In the genomic region with DNA sequence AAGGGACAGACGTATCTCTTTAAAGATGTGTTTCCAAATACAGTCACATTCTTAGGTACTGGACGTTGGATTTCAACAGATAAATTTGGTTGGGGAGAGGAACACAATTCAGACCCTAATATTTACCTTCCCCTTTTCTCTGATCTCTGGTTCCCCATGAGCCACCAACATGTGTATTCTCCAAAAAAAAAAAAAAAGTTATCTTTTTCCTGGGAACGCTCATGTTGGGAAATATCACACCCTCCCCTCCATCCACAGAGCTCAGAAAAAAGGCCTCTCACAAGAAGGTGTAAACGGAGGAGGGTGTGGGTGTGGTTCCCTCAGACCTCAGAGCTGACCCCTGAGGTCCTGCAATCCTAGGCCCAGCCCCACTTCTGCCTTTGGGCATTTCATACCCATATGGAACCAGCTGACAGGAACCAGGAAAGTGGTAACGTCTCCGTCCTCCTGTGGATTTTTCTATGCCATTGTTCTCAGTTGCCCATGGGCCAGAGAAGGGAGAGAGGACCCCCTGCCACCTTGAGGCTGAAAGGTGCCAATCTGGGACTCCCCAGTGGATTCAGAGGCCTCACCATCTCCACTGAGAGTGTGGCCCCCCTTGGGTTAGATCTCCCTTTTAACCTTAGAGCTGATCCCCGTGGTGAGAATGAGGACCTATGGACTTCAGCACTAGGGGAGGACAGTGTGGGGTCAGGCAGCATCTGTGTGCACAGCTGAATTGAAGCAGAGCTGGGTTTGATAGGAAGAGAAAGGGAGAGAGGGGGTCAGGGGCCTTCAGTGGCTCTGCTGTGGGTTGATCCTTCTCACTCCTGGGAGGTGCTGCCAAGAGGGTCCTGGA, we compare ENCODE assay signal across 1 cellular context.
TF ChIP-seq lines count a peak whose summit lies in the region.

No MANE protein-coding gene starts in this region.

TF ChIP-seq in K562, 482 proteins besides CTCF, POLR2A, EP300 and RAD21 (continues in another document):
- no peak for TF ChIP-seq KAT2B (IDR thresholded peaks at IDR 0.05; ENCODE audit: low read depth, low read length)
- TF ChIP-seq CEBPG (CRISPR knock-in tag; IDR thresholded peaks at IDR 0.05), result no peak
- TF ChIP-seq CEBPG (tag; conservative IDR thresholded peaks at IDR 0.05 in 1 of 2, IDR thresholded peaks at IDR 0.05 in 1 of 2), result 0 out of 4 replicates have a peak, but pooled peaks of 1 of the 2 experiments have one; percentile 27
- TF ChIP-seq, protein P1, sequence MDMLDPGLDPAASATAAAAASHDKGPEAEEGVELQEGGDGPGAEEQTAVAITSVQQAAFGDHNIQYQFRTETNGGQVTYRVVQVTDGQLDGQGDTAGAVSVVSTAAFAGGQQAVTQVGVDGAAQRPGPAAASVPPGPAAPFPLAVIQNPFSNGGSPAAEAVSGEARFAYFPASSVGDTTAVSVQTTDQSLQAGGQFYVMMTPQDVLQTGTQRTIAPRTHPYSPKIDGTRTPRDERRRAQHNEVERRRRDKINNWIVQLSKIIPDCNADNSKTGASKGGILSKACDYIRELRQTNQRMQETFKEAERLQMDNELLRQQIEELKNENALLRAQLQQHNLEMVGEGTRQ (CRISPR knock-in tag; IDR thresholded peaks at IDR 0.05), result no peak
- TF ChIP-seq, protein P2, sequence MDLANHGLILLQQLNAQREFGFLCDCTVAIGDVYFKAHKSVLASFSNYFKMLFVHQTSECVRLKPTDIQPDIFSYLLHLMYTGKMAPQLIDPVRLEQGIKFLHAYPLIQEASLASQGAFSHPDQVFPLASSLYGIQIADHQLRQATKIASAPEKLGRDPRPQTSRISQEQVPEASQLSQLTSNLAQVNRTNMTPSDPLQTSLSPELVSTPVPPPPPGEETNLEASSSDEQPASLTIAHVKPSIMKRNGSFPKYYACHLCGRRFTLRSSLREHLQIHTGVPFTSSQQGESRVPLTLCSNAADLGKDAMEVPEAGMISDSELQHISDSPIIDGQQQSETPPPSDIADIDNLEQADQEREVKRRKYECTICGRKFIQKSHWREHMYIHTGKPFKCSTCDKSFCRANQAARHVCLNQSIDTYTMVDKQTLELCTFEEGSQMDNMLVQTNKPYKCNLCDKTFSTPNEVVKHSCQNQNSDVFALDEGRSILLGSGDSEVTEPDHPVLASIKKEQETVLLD (IDR thresholded peaks at IDR 0.05), result no peak
- 0 out of 2 replicates have a peak, but pooled peaks have one; percentile 15 for TF ChIP-seq EGR1 (conservative IDR thresholded peaks at IDR 0.05)
- no peak for TF ChIP-seq CCAR2 (IDR thresholded peaks at IDR 0.05; ENCODE audit: low read depth, low read length)
- TF ChIP-seq CTBP1 (IDR thresholded peaks at IDR 0.05; ENCODE audit: borderline replicate concordance), result peak; percentile 26; the same call in 1 of the 2 replicates
- TF ChIP-seq ZBED1 (IDR thresholded peaks at IDR 0.05), result no peak
- TF ChIP-seq, protein P3, sequence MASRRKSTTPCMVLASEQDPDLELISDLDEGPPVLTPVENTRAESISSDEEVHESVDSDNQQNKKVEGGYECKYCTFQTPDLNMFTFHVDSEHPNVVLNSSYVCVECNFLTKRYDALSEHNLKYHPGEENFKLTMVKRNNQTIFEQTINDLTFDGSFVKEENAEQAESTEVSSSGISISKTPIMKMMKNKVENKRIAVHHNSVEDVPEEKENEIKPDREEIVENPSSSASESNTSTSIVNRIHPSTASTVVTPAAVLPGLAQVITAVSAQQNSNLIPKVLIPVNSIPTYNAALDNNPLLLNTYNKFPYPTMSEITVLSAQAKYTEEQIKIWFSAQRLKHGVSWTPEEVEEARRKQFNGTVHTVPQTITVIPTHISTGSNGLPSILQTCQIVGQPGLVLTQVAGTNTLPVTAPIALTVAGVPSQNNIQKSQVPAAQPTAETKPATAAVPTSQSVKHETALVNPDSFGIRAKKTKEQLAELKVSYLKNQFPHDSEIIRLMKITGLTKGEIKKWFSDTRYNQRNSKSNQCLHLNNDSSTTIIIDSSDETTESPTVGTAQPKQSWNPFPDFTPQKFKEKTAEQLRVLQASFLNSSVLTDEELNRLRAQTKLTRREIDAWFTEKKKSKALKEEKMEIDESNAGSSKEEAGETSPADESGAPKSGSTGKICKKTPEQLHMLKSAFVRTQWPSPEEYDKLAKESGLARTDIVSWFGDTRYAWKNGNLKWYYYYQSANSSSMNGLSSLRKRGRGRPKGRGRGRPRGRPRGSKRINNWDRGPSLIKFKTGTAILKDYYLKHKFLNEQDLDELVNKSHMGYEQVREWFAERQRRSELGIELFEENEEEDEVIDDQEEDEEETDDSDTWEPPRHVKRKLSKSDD (conservative IDR thresholded peaks at IDR 0.05; ENCODE audit: low read length), result no peak
- TF ChIP-seq HDAC2 (IDR thresholded peaks at IDR 0.05), result no peak
- no peak; the same call in 1 of the 2 replicates for TF ChIP-seq NFRKB (IDR thresholded peaks at IDR 0.05; ENCODE audit: low read depth)
- TF ChIP-seq, protein P4, sequence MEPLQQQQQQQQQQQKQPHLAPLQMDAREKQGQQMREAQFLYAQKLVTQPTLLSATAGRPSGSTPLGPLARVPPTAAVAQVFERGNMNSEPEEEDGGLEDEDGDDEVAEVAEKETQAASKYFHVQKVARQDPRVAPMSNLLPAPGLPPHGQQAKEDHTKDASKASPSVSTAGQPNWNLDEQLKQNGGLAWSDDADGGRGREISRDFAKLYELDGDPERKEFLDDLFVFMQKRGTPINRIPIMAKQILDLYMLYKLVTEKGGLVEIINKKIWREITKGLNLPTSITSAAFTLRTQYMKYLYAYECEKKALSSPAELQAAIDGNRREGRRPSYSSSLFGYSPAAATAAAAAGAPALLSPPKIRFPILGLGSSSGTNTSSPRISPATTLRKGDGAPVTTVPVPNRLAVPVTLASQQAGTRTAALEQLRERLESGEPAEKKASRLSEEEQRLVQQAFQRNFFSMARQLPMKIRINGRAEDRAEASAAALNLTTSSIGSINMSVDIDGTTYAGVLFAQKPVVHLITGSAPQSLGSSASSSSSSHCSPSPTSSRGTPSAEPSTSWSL (CRISPR knock-in tag; IDR thresholded peaks at IDR 0.05; ENCODE audit: borderline replicate concordance), result no peak
- TF ChIP-seq NFATC3 (IDR thresholded peaks at IDR 0.05), result no peak
- 0 out of 2 replicates have a peak, but pooled peaks have one; percentile 21 for TF ChIP-seq ETV5 (CRISPR knock-in tag; IDR thresholded peaks at IDR 0.05; ENCODE audit: low read depth)
- no peak for TF ChIP-seq HCFC1 (IDR thresholded peaks at IDR 0.05; ENCODE audit: low read depth, low read length)
- 0 out of 2 replicates have a peak, but pooled peaks have one; percentile 13 for TF ChIP-seq ZFX (CRISPR knock-in tag; IDR thresholded peaks at IDR 0.05)
- TF ChIP-seq FOXA3 (CRISPR knock-in tag; conservative IDR thresholded peaks at IDR 0.05 in 1 of 2, IDR thresholded peaks at IDR 0.05 in 1 of 2), result 0 out of 4 replicates have a peak, but pooled peaks of 1 of the 2 experiments have one; percentile 23
- TF ChIP-seq, protein P5, sequence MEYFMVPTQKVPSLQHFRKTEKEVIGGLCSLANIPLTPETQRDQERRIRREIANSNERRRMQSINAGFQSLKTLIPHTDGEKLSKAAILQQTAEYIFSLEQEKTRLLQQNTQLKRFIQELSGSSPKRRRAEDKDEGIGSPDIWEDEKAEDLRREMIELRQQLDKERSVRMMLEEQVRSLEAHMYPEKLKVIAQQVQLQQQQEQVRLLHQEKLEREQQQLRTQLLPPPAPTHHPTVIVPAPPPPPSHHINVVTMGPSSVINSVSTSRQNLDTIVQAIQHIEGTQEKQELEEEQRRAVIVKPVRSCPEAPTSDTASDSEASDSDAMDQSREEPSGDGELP (CRISPR knock-in tag; IDR thresholded peaks at IDR 0.05; ENCODE audit: borderline replicate concordance), result peak; percentile 34; the same call in 1 of the 2 replicates
- no peak for TF ChIP-seq PHB2 (IDR thresholded peaks at IDR 0.05; ENCODE audit: low read depth)
- TF ChIP-seq RCOR1 (IDR thresholded peaks at IDR 0.05; ENCODE audit: borderline replicate concordance in 1 of 2, low read depth in 2 of 2, low read length in 2 of 2), result peak in 1 of 2 experiments; percentile 25; a peak in 1 of 4 replicates
- no peak for TF ChIP-seq ILF3 (IDR thresholded peaks at IDR 0.05; ENCODE audit: borderline replicate concordance)
- peak; percentile 40; the same call in 1 of the 2 replicates for TF ChIP-seq CXXC5 (CRISPR knock-in tag; IDR thresholded peaks at IDR 0.05)
- no peak for TF ChIP-seq ZNF785 (CRISPR knock-in tag; IDR thresholded peaks at IDR 0.05)
- no peak for TF ChIP-seq POLR2G (IDR thresholded peaks at IDR 0.05; ENCODE audit: low read depth, low read length)
- TF ChIP-seq TEAD4 (IDR thresholded peaks at IDR 0.05; ENCODE audit: low read length), result peak; percentile 18; the same call in 1 of the 2 replicates
- no peak for TF ChIP-seq TEAD4 (CRISPR knock-in tag; IDR thresholded peaks at IDR 0.05; ENCODE audit: borderline replicate concordance)
- TF ChIP-seq, protein P6, sequence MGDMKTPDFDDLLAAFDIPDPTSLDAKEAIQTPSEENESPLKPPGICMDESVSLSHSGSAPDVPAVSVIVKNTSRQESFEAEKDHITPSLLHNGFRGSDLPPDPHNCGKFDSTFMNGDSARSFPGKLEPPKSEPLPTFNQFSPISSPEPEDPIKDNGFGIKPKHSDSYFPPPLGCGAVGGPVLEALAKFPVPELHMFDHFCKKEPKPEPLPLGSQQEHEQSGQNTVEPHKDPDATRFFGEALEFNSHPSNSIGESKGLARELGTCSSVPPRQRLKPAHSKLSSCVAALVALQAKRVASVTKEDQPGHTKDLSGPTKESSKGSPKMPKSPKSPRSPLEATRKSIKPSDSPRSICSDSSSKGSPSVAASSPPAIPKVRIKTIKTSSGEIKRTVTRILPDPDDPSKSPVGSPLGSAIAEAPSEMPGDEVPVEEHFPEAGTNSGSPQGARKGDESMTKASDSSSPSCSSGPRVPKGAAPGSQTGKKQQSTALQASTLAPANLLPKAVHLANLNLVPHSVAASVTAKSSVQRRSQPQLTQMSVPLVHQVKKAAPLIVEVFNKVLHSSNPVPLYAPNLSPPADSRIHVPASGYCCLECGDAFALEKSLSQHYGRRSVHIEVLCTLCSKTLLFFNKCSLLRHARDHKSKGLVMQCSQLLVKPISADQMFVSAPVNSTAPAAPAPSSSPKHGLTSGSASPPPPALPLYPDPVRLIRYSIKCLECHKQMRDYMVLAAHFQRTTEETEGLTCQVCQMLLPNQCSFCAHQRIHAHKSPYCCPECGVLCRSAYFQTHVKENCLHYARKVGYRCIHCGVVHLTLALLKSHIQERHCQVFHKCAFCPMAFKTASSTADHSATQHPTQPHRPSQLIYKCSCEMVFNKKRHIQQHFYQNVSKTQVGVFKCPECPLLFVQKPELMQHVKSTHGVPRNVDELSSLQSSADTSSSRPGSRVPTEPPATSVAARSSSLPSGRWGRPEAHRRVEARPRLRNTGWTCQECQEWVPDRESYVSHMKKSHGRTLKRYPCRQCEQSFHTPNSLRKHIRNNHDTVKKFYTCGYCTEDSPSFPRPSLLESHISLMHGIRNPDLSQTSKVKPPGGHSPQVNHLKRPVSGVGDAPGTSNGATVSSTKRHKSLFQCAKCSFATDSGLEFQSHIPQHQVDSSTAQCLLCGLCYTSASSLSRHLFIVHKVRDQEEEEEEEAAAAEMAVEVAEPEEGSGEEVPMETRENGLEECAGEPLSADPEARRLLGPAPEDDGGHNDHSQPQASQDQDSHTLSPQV (IDR thresholded peaks at IDR 0.05), result peak; percentile 73
- peak; percentile 26; the same call in 1 of the 2 replicates for TF ChIP-seq ZBTB7A (IDR thresholded peaks at IDR 0.05; ENCODE audit: borderline replicate concordance, control insufficient read depth, low read depth, low read length)
- peak; percentile 73 for TF ChIP-seq CEBPB (tag; IDR thresholded peaks at IDR 0.05)
- peak; percentile 43; the same call in 1 of the 2 replicates for TF ChIP-seq SMAD4 (CRISPR knock-in tag; conservative IDR thresholded peaks at IDR 0.05)
- TF ChIP-seq, protein P7, sequence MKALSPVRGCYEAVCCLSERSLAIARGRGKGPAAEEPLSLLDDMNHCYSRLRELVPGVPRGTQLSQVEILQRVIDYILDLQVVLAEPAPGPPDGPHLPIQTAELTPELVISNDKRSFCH (CRISPR knock-in tag; IDR thresholded peaks at IDR 0.05), result no peak
- TF ChIP-seq, protein P7 (tag; IDR thresholded peaks at IDR 0.05), result 0 out of 2 replicates have a peak, but pooled peaks have one; percentile 18
- no peak for TF ChIP-seq PTBP1 (IDR thresholded peaks at IDR 0.05; ENCODE audit: low read depth, low read length)
- TF ChIP-seq, protein P8, sequence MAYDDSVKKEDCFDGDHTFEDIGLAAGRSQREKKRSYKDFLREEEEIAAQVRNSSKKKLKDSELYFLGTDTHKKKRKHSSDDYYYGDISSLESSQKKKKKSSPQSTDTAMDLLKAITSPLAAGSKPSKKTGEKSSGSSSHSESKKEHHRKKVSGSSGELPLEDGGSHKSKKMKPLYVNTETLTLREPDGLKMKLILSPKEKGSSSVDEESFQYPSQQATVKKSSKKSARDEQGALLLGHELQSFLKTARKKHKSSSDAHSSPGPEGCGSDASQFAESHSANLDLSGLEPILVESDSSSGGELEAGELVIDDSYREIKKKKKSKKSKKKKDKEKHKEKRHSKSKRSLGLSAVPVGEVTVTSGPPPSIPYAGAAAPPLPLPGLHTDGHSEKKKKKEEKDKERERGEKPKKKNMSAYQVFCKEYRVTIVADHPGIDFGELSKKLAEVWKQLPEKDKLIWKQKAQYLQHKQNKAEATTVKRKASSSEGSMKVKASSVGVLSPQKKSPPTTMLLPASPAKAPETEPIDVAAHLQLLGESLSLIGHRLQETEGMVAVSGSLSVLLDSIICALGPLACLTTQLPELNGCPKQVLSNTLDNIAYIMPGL (CRISPR knock-in tag; IDR thresholded peaks at IDR 0.05), result no peak
- TF ChIP-seq, protein P9, sequence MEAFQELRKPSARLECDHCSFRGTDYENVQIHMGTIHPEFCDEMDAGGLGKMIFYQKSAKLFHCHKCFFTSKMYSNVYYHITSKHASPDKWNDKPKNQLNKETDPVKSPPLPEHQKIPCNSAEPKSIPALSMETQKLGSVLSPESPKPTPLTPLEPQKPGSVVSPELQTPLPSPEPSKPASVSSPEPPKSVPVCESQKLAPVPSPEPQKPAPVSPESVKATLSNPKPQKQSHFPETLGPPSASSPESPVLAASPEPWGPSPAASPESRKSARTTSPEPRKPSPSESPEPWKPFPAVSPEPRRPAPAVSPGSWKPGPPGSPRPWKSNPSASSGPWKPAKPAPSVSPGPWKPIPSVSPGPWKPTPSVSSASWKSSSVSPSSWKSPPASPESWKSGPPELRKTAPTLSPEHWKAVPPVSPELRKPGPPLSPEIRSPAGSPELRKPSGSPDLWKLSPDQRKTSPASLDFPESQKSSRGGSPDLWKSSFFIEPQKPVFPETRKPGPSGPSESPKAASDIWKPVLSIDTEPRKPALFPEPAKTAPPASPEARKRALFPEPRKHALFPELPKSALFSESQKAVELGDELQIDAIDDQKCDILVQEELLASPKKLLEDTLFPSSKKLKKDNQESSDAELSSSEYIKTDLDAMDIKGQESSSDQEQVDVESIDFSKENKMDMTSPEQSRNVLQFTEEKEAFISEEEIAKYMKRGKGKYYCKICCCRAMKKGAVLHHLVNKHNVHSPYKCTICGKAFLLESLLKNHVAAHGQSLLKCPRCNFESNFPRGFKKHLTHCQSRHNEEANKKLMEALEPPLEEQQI (IDR thresholded peaks at IDR 0.05), result no peak
- TF ChIP-seq HNRNPK (IDR thresholded peaks at IDR 0.05; ENCODE audit: low read depth, low read length, poor library complexity, severe bottlenecking), result no peak
- 0 out of 2 replicates have a peak, but pooled peaks have one; percentile 18 for TF ChIP-seq MTA1 (IDR thresholded peaks at IDR 0.05; ENCODE audit: borderline replicate concordance)
- no peak for TF ChIP-seq ZNF77 (CRISPR knock-in tag; IDR thresholded peaks at IDR 0.05)
- peak; percentile 40; the same call in 1 of the 2 replicates for TF ChIP-seq DMBX1 (CRISPR knock-in tag; IDR thresholded peaks at IDR 0.05; ENCODE audit: borderline replicate concordance)
- TF ChIP-seq ZNF384 (IDR thresholded peaks at IDR 0.05; ENCODE audit: low read depth, low read length), result no peak
- no peak for TF ChIP-seq ERF (CRISPR knock-in tag; IDR thresholded peaks at IDR 0.05)
